8 cellular contexts compared by ENCODE assay signal in the genomic region with DNA sequence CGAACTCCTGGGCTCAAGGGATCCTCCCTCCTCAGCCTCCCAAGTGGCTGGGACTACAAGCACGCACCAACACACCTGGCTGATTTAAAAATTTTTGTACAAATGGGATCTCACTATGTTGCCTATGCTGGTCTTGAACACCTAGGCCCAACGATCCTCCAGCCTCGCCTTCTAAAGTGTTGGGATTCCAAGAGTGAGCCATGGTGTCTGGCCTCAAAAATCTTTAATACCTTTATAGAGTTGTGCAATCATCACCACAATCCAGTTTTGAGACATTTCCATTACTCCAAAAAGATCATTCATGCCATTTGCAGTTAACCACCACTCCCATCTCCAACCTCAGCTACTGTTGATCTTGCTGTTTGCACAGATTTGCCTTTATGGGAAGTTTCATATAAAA.
"Had no signal": no experiment of that assay in that cellular context is flagged by ENCODE, and none has a peak within 500 bp of the region (broad histone marks: within the 10 kb centered on the region; RNA-seq: fewer than 3 reads in every experiment).

No MANE protein-coding gene starts in this region.

- FAIRE-seq: H1, H54 had no signal

- H3K4me1 Mint-ChIP-seq: IgD-negative memory B cell had no signal

- H3K4me3 ChIP-seq: GM23338 had no signal

- H3K36me3 Mint-ChIP-seq: IgD-negative memory B cell had no signal

- H3K4me3 Mint-ChIP-seq: GM23338, H9, IgD-negative memory B cell had no signal

- DNase-seq: H9, HCEC 1CT, KG1 had no signal

- H2AFZ ChIP-seq: GM23338 had no signal

- ATAC-seq: GM23338 had no signal

- H3K27ac ChIP-seq: HL-60 had no signal

- H3K27me3 Mint-ChIP-seq: IgD-negative memory B cell had no signal

- H3K4me2 ChIP-seq: GM23338 had no signal

- H3K27ac Mint-ChIP-seq: GM23338, H9 had no signal
